In genomic region chr15:101406796-101407195, GRCh38 we compare ENCODE assay signal across 32 cellular contexts.
A peak's percentile ranks its signal among the peaks of the same experiment; 100 is the strongest.
DNase-seq lines count a peak whose midpoint lies in the region; ATAC-seq, FAIRE-seq and TF ChIP-seq lines count a peak whose summit lies in the region.
"Had no signal": no experiment of that assay in that cellular context is flagged by ENCODE, and none has a peak within 500 bp of the region (broad histone marks: within the 10 kb centered on the region; RNA-seq: fewer than 3 reads in every experiment).

No MANE protein-coding gene starts in this region.

- H3K14ac ChIP-seq in H1 (ENCODE audit: insufficient read length) = no peak overlapping the region

- TF ChIP-seq CTCF in H1 (IDR thresholded peaks at IDR 0.05; ENCODE audit: control extremely low read depth in 1 of 3, insufficient read depth in 1 of 3, low read depth in 1 of 3, low read length in 3 of 3) (no peak), testis (IDR thresholded peaks at IDR 0.05) (no peak), PC-3 (conservative IDR thresholded peaks at IDR 0.05; ENCODE audit: low read depth, low read length) (no peak)

- intact Hi-C loops in testis (cut with DNase I; ENCODE audit: low total_unique reads) = no loop called here
- intact Hi-C loops in PC-3 (cut with micrococcal nuclease) = no loop called here

- no peak for TF ChIP-seq EP300 in H1 (IDR thresholded peaks at IDR 0.05; ENCODE audit: borderline replicate concordance in 1 of 2, low read depth in 2 of 2, low read length in 2 of 2)

- no peaks in the 10 kb centered on the region for H3K79me1 ChIP-seq in H1 (ENCODE audit: low read depth, low read length)

- H3K9me2 ChIP-seq in PC-3 (replicated peaks; ENCODE audit: low read length) = no peaks in the 10 kb centered on the region

- H4K20me1 ChIP-seq in H1 (replicated peaks in 1 of 2; ENCODE audit: control insufficient read depth in 1 of 2, insufficient read depth in 2 of 2, low read length in 2 of 2) (no peaks in the 10 kb centered on the region), PC-3 (ENCODE audit: low read length) (no peaks in the 10 kb centered on the region)

- H3K4me3 Mint-ChIP-seq in immature natural killer cell = no peak overlapping the region
- H3K4me3 Mint-ChIP-seq: brain; CD4-positive, alpha-beta T cell; mesothelial cell of epicardium; naive thymus-derived CD4-positive, alpha-beta T cell had no signal

- H3K4me2 ChIP-seq in H1 (ENCODE audit: insufficient read depth in 1 of 2, low read depth in 2 of 2, low read length in 2 of 2) = no peak overlapping the region
- no peak overlapping the region for H3K4me2 ChIP-seq in PC-3 (ENCODE audit: low read length)
- H3K4me2 ChIP-seq: hepatocyte had no signal

- H3K4me3 ChIP-seq in H1 (ENCODE audit: extremely low read depth in 1 of 4, insufficient read depth in 2 of 4, low read depth in 3 of 4, low read length in 4 of 4) (no peak overlapping the region), testis (no peak overlapping the region), PC-3 (ENCODE audit: low read length) (no peak overlapping the region)
- H3K4me3 ChIP-seq: dorsolateral prefrontal cortex, gastroesophageal sphincter, hepatocyte, left ventricle myocardium inferior, ovary had no signal

- H3K4me1 ChIP-seq in H1 (replicated peaks in 1 of 4; ENCODE audit: control insufficient read depth in 3 of 4, insufficient read depth in 4 of 4, low read length in 3 of 4) (peaks cover 0 to 11% (median 7%) of the 10 kb centered on the region in 4 experiments; a peak in 6 of 7 replicates), testis (peaks cover 13% of the 10 kb centered on the region), PC-3 (ENCODE audit: insufficient read depth, low read length) (no peaks in the 10 kb centered on the region)
- H3K4me1 ChIP-seq: gastroesophageal sphincter, left ventricle myocardium inferior had no signal

- no peak overlapping the region for H4K91ac ChIP-seq in H1 (replicated peaks; ENCODE audit: insufficient read length, low read length)

- no peak for TF ChIP-seq POLR2A in H1 (IDR thresholded peaks at IDR 0.05; ENCODE audit: control extremely low read depth in 1 of 2, low read depth in 2 of 2, low read length in 2 of 2)
- no peak for TF ChIP-seq POLR2A in testis (IDR thresholded peaks at IDR 0.05)

- ATAC-seq in GM18909 (IDR thresholded peaks at IDR 0.05; ENCODE audit: poor library complexity, unreplicated experiment) (peak; percentile 12), GM21619 (IDR thresholded peaks at IDR 0.05; ENCODE audit: unreplicated experiment) (peak; percentile 2), PC-3 (no peak)
- ATAC-seq: gastroesophageal sphincter; HCT116; naive thymus-derived CD4-positive, alpha-beta T cell; Panc1 had no signal

- no peak overlapping the region for H3K23ac ChIP-seq in H1 (ENCODE audit: insufficient read length)

- H4K8ac ChIP-seq in H1 (ENCODE audit: extremely low read depth, insufficient read depth, low read length) = 0 out of 2 replicates have a peak overlapping the region, but pooled peaks have one; percentile 53

- POLR2A ChIA-PET in H1 (lab: Charles Lee; ENCODE audit: partially characterized antibody) (interaction anchor here (0.9 kb wide), 1 partner anchor 11 kb away, joined by 3 read pairs; no protein-coding TSS in a partner anchor), PC-3 (lab: Charles Lee; ENCODE audit: unreplicated experiment) (no interaction called here)

- H3K23me2 ChIP-seq in H1 (ENCODE audit: low read depth, low read length) = no peaks in the 10 kb centered on the region

- CTCF ChIA-PET in H1 (lab: Charles Lee; ENCODE audit: partially characterized antibody) (interaction anchor here (0.6 to 1.1 kb wide), 3 partner anchors 12 to 30 kb away, joined by 3 to 4 read pairs (median 3); no protein-coding TSS in a partner anchor), PC-3 (lab: Charles Lee) (no interaction called here)

- TF ChIP-seq RAD21 in H1 (IDR thresholded peaks at IDR 0.05 in 1 of 2, conservative IDR thresholded peaks at IDR 0.05 in 1 of 2; ENCODE audit: low read depth in 2 of 2, low read length in 2 of 2) = no peak

- H3K4me1 Mint-ChIP-seq in immature natural killer cell = no peaks in the 10 kb centered on the region
- H3K4me1 Mint-ChIP-seq: mesothelial cell of epicardium; naive thymus-derived CD4-positive, alpha-beta T cell had no signal

- H3K27me3 ChIP-seq in H1 (replicated peaks in 1 of 4; ENCODE audit: control insufficient read depth in 3 of 4, extremely low read depth in 1 of 4, insufficient read depth in 3 of 4, low read length in 3 of 4) (no peaks in the 10 kb centered on the region; a peak in 3 of 7 replicates), testis (no peaks in the 10 kb centered on the region), PC-3 (ENCODE audit: low read length) (peaks cover 47% of the 10 kb centered on the region)
- H3K27me3 ChIP-seq: dorsolateral prefrontal cortex, gastroesophageal sphincter, hepatocyte, ovary had no signal

- H3K27ac ChIP-seq in H1 (ENCODE audit: low read depth, low read length) (no peak overlapping the region), testis (peak overlapping the region; percentile 12 to 28), PC-3 (ENCODE audit: low read length) (no peak overlapping the region)
- H3K27ac ChIP-seq: dorsolateral prefrontal cortex, gastroesophageal sphincter, hepatocyte, left ventricle myocardium inferior, ovary had no signal

- no peak overlapping the region for H3K27ac Mint-ChIP-seq in immature natural killer cell
- H3K27ac Mint-ChIP-seq: CD4-positive, alpha-beta T cell; IgD-negative memory B cell; mesothelial cell of epicardium; naive thymus-derived CD4-positive, alpha-beta T cell; type B pancreatic cell had no signal

- no peak overlapping the region for H2AFZ ChIP-seq in H1 (ENCODE audit: low read length)
- H2AFZ ChIP-seq in PC-3 (ENCODE audit: low read length) = no peak overlapping the region
- H2AFZ ChIP-seq: hepatocyte had no signal

- no peak overlapping the region for H3K56ac ChIP-seq in H1 (replicated peaks; ENCODE audit: insufficient read length, low read depth, low read length)

- H3K27me3 Mint-ChIP-seq in immature natural killer cell (ENCODE audit: low read depth in 3 of 3) = peaks cover 1 to 10% (median 3%) of the 10 kb centered on the region in 3 donors

- no peaks in the 10 kb centered on the region for H3K36me3 Mint-ChIP-seq in immature natural killer cell
- H3K36me3 Mint-ChIP-seq: brain; IgD-negative memory B cell; mesothelial cell of epicardium; naive thymus-derived CD4-positive, alpha-beta T cell; type B pancreatic cell had no signal

- no peaks in the 10 kb centered on the region for H3F3A ChIP-seq in PC-3 (ENCODE audit: low read length, unreplicated experiment)

- no peak overlapping the region for H2AK5ac ChIP-seq in H1 (ENCODE audit: low read depth, low read length)

- BruUV-seq in PC-3 (replicated peaks; lab: Mats Ljungman, UMichigan) = no TSS peak

- no peak overlapping the region for H2BK20ac ChIP-seq in H1 (ENCODE audit: low read length)

- no peak overlapping the region for H3K9ac ChIP-seq in H1 (replicated peaks in 1 of 4; ENCODE audit: extremely low read depth in 1 of 4, low read depth in 3 of 4, low read length in 3 of 4)
- no peak overlapping the region for H3K9ac ChIP-seq in PC-3 (ENCODE audit: low read length)

- no peak overlapping the region for H2BK15ac ChIP-seq in H1 (ENCODE audit: low read length)

- 85% methylated on average over 11 of the region's 11 CpGs; no CpG with 5 or more reads in 1 of the 2 experiments for WGBS in H1 (ENCODE audit: extremely low coverage in 1 of 2, insufficient coverage in 1 of 2, insufficient read length in 1 of 2, insufficient replicate concordance in 2 of 2, low coverage in 1 of 2, low lambda C conversion rate in 2 of 2, missing lambda C conversion rate in 1 of 2), 2 experiments
- 45 to 51% methylated on average over 4 to 11 of the region's 11 CpGs for WGBS in testis, 2 donors

- no peak for FAIRE-seq in H1 (lab: Jason Lieb, UNC)
- FAIRE-seq: small intestine had no signal

- no peak overlapping the region for H4K5ac ChIP-seq in H1 (ENCODE audit: insufficient read length, low read depth, low read length)

- no peaks in the 10 kb centered on the region for H3K79me2 ChIP-seq in H1 (ENCODE audit: control insufficient read depth in 1 of 2, insufficient read depth in 2 of 2, low read length in 2 of 2)
- H3K79me2 ChIP-seq in PC-3 (ENCODE audit: low read length) = no peaks in the 10 kb centered on the region
- H3K79me2 ChIP-seq: hepatocyte had no signal

- H3K4ac ChIP-seq in H1 (replicated peaks; ENCODE audit: insufficient read length, low read depth, low read length) = peak overlapping the region; percentile 27

- no peak overlapping the region; the same call in 1 of the 2 replicates for H2BK12ac ChIP-seq in H1 (ENCODE audit: low read depth, low read length)

- H3K36me3 ChIP-seq in H1 (ENCODE audit: control insufficient read depth in 2 of 4, insufficient read depth in 4 of 4, low read length in 3 of 4) (no peaks in the 10 kb centered on the region), testis (ENCODE audit: low read depth, missing control alignments) (no peaks in the 10 kb centered on the region), PC-3 (ENCODE audit: low read depth, low read length) (no peaks in the 10 kb centered on the region)
- H3K36me3 ChIP-seq: gastroesophageal sphincter, ovary had no signal

- H3K18ac ChIP-seq in H1 (ENCODE audit: extremely low read depth, low read length) = no peak overlapping the region

- H3K9me3 ChIP-seq in H1 (ENCODE audit: insufficient read depth in 2 of 2, low read depth in 1 of 2, low read length in 1 of 2) = no peaks in the 10 kb centered on the region
- no peaks in the 10 kb centered on the region for H3K9me3 ChIP-seq in testis
- H3K9me3 ChIP-seq in PC-3 (ENCODE audit: low read length) = no peaks in the 10 kb centered on the region
- H3K9me3 ChIP-seq: gastroesophageal sphincter, left ventricle myocardium inferior, ovary had no signal

- H2BK120ac ChIP-seq in H1 (replicated peaks; ENCODE audit: low read depth, low read length) = no peak overlapping the region

- no peak overlapping the region for H2BK5ac ChIP-seq in H1 (ENCODE audit: low read depth, low read length)

- no peaks in the 10 kb centered on the region for H3K9me3 Mint-ChIP-seq in immature natural killer cell
- H3K9me3 Mint-ChIP-seq: CD4-positive, alpha-beta T cell; mesothelial cell of epicardium; naive thymus-derived CD4-positive, alpha-beta T cell; type B pancreatic cell had no signal

- DNase-seq in H1 (ENCODE audit: low read depth in 1 of 2, low spot score in 2 of 2) (peak in 1 of 2 experiments; percentile 39), testis (peak; percentile 34), PC-3 (no peak), NCI-H510A (lab: John Stamatoyannopoulos, UW) (no peak), immature natural killer cell (no peak)
- DNase-seq: activated CD4-positive, alpha-beta T cell treated with anti-CD3 and anti-CD28 coated beads, Interleukin-2, amount 50 U/mL, for 1 hour; activated naive CD4-positive, alpha-beta T cell treated with Interleukin-2 at 50 U/mL for 16 hours; CD4-positive, alpha-beta T cell; cerebellar nuclear complex; dorsolateral prefrontal cortex; left ventricle myocardium inferior; naive thymus-derived CD4-positive, alpha-beta T cell; NCI-H1048; NCI-H187 treated with DMSO at 0.1 percent for 48 hours; NCI-H2171 treated with DMSO at 0.1 percent for 48 hours; NCI-H524 treated with DMSO at 0.1 percent for 48 hours; NK-92 treated with Interleukin-12 subunit alpha and Interleukin-12 subunit beta, amount 100 ng/mL, for 24 hours; SIG-M5; small intestine; SW 1271; T1000 had no signal

TF ChIP-seq in H1, 55 proteins besides CTCF, POLR2A, EP300 and RAD21 (continues in another document):
- no peak for TF ChIP-seq NRF1 (IDR thresholded peaks at IDR 0.05; ENCODE audit: low read depth, low read length)
- TF ChIP-seq SP1 (IDR thresholded peaks at IDR 0.05; ENCODE audit: low read depth, low read length) = no peak

Comparison
In these comparisons a context has a peak if more than half of its experiments do, and no peak if none do; other contexts are left out.
1. H3K27ac ChIP-seq: peak in testis (2 of 2); none in H1 (single experiment) and PC-3 (single experiment).